Comparison of ENCODE assay signal across 1 cellular context in the genomic region with DNA sequence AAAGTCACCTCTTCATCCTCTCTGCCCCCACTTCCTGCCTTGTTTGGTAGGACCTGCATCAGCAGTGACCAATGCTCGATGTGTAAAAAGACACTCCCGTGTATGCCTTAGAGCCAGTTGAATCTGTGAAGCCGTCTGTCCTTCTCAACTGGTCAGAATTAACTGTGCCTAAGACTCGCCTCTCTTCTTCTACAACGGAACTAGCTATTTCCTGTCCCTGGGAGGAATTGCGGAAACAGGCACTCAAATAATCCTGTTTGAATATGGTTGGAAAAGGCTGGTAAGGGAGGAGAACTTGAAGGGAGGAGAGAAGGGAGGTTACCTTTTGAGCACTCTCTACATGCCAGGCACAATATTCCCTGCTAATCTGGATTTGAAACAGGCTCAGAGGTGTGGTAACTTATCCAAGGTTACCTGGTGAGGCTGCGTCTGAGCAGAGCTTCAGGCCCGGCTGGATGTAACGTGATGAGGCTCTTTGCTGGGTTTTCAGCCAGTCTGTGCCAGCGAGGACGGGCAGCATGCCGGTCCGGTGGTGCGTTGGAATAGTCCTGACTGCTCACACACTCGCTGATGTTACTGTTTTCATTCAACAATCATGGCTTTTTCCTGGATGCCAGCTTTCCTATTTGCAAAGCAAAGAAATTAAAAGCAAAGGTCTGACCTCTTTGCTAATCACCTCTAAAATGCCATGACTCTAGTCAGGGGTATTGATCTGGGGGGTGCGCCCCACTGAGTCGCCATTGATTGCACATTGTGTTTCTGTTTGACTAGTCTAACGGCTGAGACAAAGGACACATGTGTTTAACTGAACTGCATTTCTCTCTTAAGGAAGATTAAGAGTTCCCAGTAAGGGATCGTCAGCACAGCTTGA.
TF ChIP-seq lines count a peak whose summit lies in the region.

No MANE protein-coding gene starts in this region.

TF ChIP-seq in H1, 55 proteins besides CTCF, POLR2A, EP300 and RAD21:
- TF ChIP-seq, protein P1, sequence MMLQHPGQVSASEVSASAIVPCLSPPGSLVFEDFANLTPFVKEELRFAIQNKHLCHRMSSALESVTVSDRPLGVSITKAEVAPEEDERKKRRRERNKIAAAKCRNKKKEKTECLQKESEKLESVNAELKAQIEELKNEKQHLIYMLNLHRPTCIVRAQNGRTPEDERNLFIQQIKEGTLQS (IDR thresholded peaks at IDR 0.05; ENCODE audit: insufficient read depth, low read depth, low read length) = no peak
- no peak for TF ChIP-seq SIN3A (conservative IDR thresholded peaks at IDR 0.05 in 1 of 2, IDR thresholded peaks at IDR 0.05 in 1 of 2; ENCODE audit: low read depth in 1 of 2, low read length in 2 of 2)
- TF ChIP-seq SP2 (IDR thresholded peaks at IDR 0.05; ENCODE audit: low read length) = no peak
- TF ChIP-seq, protein P2, sequence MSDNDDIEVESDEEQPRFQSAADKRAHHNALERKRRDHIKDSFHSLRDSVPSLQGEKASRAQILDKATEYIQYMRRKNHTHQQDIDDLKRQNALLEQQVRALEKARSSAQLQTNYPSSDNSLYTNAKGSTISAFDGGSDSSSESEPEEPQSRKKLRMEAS (IDR thresholded peaks at IDR 0.05) = peak; percentile 71
- no peak for TF ChIP-seq FOSL1 (IDR thresholded peaks at IDR 0.05; ENCODE audit: insufficient read depth, low read depth, low read length)
- TF ChIP-seq SAP30 (IDR thresholded peaks at IDR 0.05; ENCODE audit: insufficient read depth, insufficient replicate concordance, low read length) = no peak
- no peak for TF ChIP-seq CREB1 (IDR thresholded peaks at IDR 0.05)
- 0 out of 2 replicates have a peak, but pooled peaks have one; percentile 15 for TF ChIP-seq TAF1 (IDR thresholded peaks at IDR 0.05; ENCODE audit: low read depth, low read length)
- no peak for TF ChIP-seq TEAD4 (IDR thresholded peaks at IDR 0.05; ENCODE audit: low read depth, low read length)
- peak; percentile 56 for TF ChIP-seq NANOG (IDR thresholded peaks at IDR 0.05; ENCODE audit: insufficient read depth, low read depth, low read length, poor library complexity, severe bottlenecking)
- TF ChIP-seq CBX8 (IDR thresholded peaks at IDR 0.05; ENCODE audit: borderline replicate concordance, low read depth, low read length) = no peak
- TF ChIP-seq CEBPB (IDR thresholded peaks at IDR 0.05; ENCODE audit: low read depth, low read length) = no peak
